Comparison of ENCODE assay signal across 21 cellular contexts in the genomic region with DNA sequence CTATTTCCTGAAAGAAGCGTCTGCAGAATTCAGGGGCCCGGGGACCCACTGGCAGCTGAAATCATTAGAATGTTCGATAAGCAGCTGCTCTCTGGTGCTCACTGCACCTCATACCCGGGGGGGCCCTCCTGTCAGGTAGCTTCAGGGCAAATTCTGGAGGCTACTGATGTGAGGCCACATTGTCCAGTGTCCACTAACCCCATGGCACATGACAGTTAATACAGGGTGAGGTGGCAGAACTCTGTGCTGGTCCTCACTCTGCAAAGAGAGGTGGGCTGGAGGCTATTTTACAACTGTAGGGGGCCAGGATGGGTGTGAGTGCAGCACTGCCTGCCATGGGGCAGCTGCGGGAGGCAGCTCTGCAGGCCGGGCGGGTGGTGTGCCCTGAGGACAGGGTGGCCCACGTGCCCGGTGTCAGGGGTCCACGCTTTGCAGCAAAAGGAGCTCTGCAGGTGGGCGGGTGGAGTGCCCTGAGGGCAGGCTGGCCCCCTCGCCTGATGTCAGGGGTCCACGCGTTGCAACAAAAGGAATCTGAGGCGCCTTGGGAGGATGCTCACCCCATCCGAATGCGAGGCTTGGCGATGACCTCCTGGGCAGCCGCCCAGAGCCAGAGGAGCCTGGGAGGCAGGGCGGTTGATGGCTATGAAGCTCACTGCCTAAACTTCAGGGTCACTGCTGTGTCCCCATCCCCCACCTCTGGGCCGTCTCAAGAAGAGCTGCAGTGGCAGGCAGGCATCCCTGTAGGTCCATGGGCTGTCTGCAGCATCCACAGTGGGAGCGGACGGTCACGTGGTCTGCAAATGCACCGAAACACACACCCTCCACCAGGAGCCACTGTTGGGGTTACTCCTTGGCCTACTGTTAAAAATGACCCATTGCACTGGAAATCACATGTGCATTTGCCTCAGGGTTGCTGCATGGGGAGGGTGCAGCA.
"Had no signal": no experiment of that assay in that cellular context is flagged by ENCODE, and none has a peak within 500 bp of the region (broad histone marks: within the 10 kb centered on the region; RNA-seq: fewer than 3 reads in every experiment).

No MANE protein-coding gene starts in this region.

- DNase-seq: effector CD8-positive, alpha-beta T cell; foreskin melanocyte; kidney; left cardiac atrium; left ventricle myocardium superior; mesendoderm; naive thymus-derived CD8-positive, alpha-beta T cell; nucleus accumbens; spleen; stimulated activated CD4-positive, alpha-beta T cell treated with anti-CD3 and anti-CD28 coated beads, Interleukin-15, amount 100 ng/mL, for 24 hours; stimulated activated CD4-positive, alpha-beta T cell treated with anti-CD3 and anti-CD28 coated beads, Interleukin-1b, Interleukin-23, amount 100 ng/mL, for 48 hours; stimulated activated CD4-positive, alpha-beta T cell treated with anti-CD3 and anti-CD28 coated beads, Interleukin-4, amount 100 ng/mL, for 24 hours; trophoblast cell; uterus had no signal

- H3K4me1 Mint-ChIP-seq: naive thymus-derived CD8-positive, alpha-beta T cell; stimulated activated memory B cell treated with anti-CD40 and anti-IgM and Interleukin-4, amounts not matched to agents 10 μg/mL and 1 μg/mL and 100 μg/mL, for 72 hours had no signal

- H3K9me3 ChIP-seq: pancreas, prostate gland, right lobe of liver, spleen, uterus had no signal

- H3K4me3 ChIP-seq: coronary artery, hepatocyte, lung, pancreas, prostate gland, right lobe of liver, spleen, uterus had no signal

- ATAC-seq: left cardiac atrium; left ventricle myocardium superior; naive thymus-derived CD8-positive, alpha-beta T cell; pancreas; right lobe of liver; stimulated activated memory B cell treated with anti-CD40 and anti-IgM and Interleukin-4, amounts not matched to agents 10 μg/mL and 1 μg/mL and 100 μg/mL, for 72 hours had no signal

- H3K27ac ChIP-seq: coronary artery, hepatocyte, pancreas, prostate gland, right lobe of liver, spleen, uterus had no signal

- H3K4me1 ChIP-seq: prostate gland, right lobe of liver, spleen, uterus had no signal

- H3K4me3 Mint-ChIP-seq: naive thymus-derived CD8-positive, alpha-beta T cell; stimulated activated memory B cell treated with anti-CD40 and anti-IgM and Interleukin-4, amounts not matched to agents 10 μg/mL and 1 μg/mL and 100 μg/mL, for 72 hours had no signal

- H3K27me3 Mint-ChIP-seq: stimulated activated memory B cell treated with anti-CD40 and anti-IgM and Interleukin-4, amounts not matched to agents 10 μg/mL and 1 μg/mL and 100 μg/mL, for 72 hours had no signal

- H3K36me3 ChIP-seq: pancreas, prostate gland, right lobe of liver, spleen, uterus had no signal

- H3K36me3 Mint-ChIP-seq: naive thymus-derived CD8-positive, alpha-beta T cell; stimulated activated memory B cell treated with anti-CD40 and anti-IgM and Interleukin-4, amounts not matched to agents 10 μg/mL and 1 μg/mL and 100 μg/mL, for 72 hours had no signal

- H3K27me3 ChIP-seq: hepatocyte, pancreas, right lobe of liver, uterus had no signal

- H3K27ac Mint-ChIP-seq: naive thymus-derived CD8-positive, alpha-beta T cell; stimulated activated memory B cell treated with anti-CD40 and anti-IgM and Interleukin-4, amounts not matched to agents 10 μg/mL and 1 μg/mL and 100 μg/mL, for 72 hours had no signal

- H3K4me2 ChIP-seq: hepatocyte had no signal

- H3K9me3 Mint-ChIP-seq: naive thymus-derived CD8-positive, alpha-beta T cell; stimulated activated memory B cell treated with anti-CD40 and anti-IgM and Interleukin-4, amounts not matched to agents 10 μg/mL and 1 μg/mL and 100 μg/mL, for 72 hours had no signal

- H2AFZ ChIP-seq: hepatocyte had no signal
